Comparison of ENCODE assay signal across 17 cellular contexts in genomic region chr4:26228883-26229282, GRCh38.
DNase-seq lines count a peak whose midpoint lies in the region; ATAC-seq and TF ChIP-seq lines count a peak whose summit lies in the region.
"Had no signal": no experiment of that assay in that cellular context is flagged by ENCODE, and none has a peak within 500 bp of the region (broad histone marks: within the 10 kb centered on the region; RNA-seq: fewer than 3 reads in every experiment).

No MANE protein-coding gene starts in this region.

- H3K9me3 Mint-ChIP-seq in GM23338 = no peaks in the 10 kb centered on the region
- H3K9me3 Mint-ChIP-seq in CD4-positive, alpha-beta T cell = no peaks in the 10 kb centered on the region
- H3K9me3 Mint-ChIP-seq: CD8-positive, alpha-beta T cell; HFFc6; IgD-negative memory B cell had no signal

- H3K4me3 Mint-ChIP-seq in GM23338 = no peak overlapping the region
- H3K4me3 Mint-ChIP-seq in CD4-positive, alpha-beta T cell = no peak overlapping the region
- H3K4me3 Mint-ChIP-seq: CD14-positive monocyte; CD8-positive, alpha-beta T cell; HFFc6; IgD-negative memory B cell had no signal

- DNase-seq in GM23338 (ENCODE audit: low spot score) = no peak
- peak; percentile 77 for DNase-seq in fibroblast of gingiva (ENCODE audit: low read depth)
- DNase-seq in sciatic nerve (ENCODE audit: low spot score) = no peak
- no peak for DNase-seq in NCI-H1436 treated with DMSO at 0.1 percent for 48 hours (lab: John Stamatoyannopoulos, UW)
- no peak for DNase-seq in stomach
- no peak for DNase-seq in CD4-positive, alpha-beta T cell
- DNase-seq in T-helper 1 cell = no peak
- DNase-seq: 8988T; CD8-positive, alpha-beta T cell; GDM1; GOT3; H7; HFFc6 had no signal

- peaks cover 2% of the 10 kb centered on the region for H3K27me3 Mint-ChIP-seq in GM23338 (ENCODE audit: insufficient read depth, low read depth, poor library complexity)
- no peaks in the 10 kb centered on the region for H3K27me3 Mint-ChIP-seq in CD4-positive, alpha-beta T cell
- H3K27me3 Mint-ChIP-seq: IgD-negative memory B cell had no signal

- CTCF ChIA-PET in CD4-positive, alpha-beta T cell (lab: Charles Lee) = interaction anchor here (0.6 kb wide), 1 partner anchor 12 kb away, joined by 3 read pairs; no protein-coding TSS in a partner anchor

- no peaks in the 10 kb centered on the region for H4K20me1 ChIP-seq in GM23338 (replicated peaks; ENCODE audit: insufficient read depth)
- H4K20me1 ChIP-seq: BLaER1 had no signal

- H3K9me2 ChIP-seq in GM23338 (ENCODE audit: insufficient read depth) = peaks cover 5% of the 10 kb centered on the region; the same call in 1 of the 2 replicates

- no peak overlapping the region for H3K4me2 ChIP-seq in GM23338
- H3K4me2 ChIP-seq: BLaER1 had no signal

- no peak for TF ChIP-seq CTCF in GM23338 (conservative IDR thresholded peaks at IDR 0.05; ENCODE audit: low read depth in 2 of 2)
- no peak for TF ChIP-seq CTCF in stomach (IDR thresholded peaks at IDR 0.05)
- no peak for TF ChIP-seq CTCF in CD4-positive, alpha-beta T cell (IDR thresholded peaks at IDR 0.05)

- no peaks in the 10 kb centered on the region for H3K27me3 ChIP-seq in GM23338 (ENCODE audit: insufficient read depth)
- H3K27me3 ChIP-seq in stomach = no peaks in the 10 kb centered on the region
- no peaks in the 10 kb centered on the region for H3K27me3 ChIP-seq in CD4-positive, alpha-beta T cell (ENCODE audit: control insufficient read depth, insufficient read depth, low read length)
- H3K27me3 ChIP-seq: BLaER1 had no signal

- POLR2A ChIA-PET in CD4-positive, alpha-beta T cell (lab: Charles Lee) = no interaction called here

- no peak for ATAC-seq in GM23338
- peak; percentile 72 for ATAC-seq in sciatic nerve
- no peak for ATAC-seq in CD4-positive, alpha-beta T cell (ENCODE audit: poor library complexity)
- ATAC-seq: CD8-positive, alpha-beta T cell; HCT116 had no signal

- intact Hi-C loops in sciatic nerve (cut with DNase I) = no loop called here
- intact Hi-C loops in stomach (cut with DNase I; ENCODE audit: low total_unique reads) = no loop called here
- intact Hi-C loops in CD4-positive, alpha-beta T cell (cut with DNase I, micrococcal nuclease) = no loop called here

- H3K9me3 ChIP-seq in stomach = no peaks in the 10 kb centered on the region
- no peaks in the 10 kb centered on the region for H3K9me3 ChIP-seq in CD4-positive, alpha-beta T cell (ENCODE audit: control insufficient read depth, low read length)
- H3K9me3 ChIP-seq: BLaER1 had no signal

- TF ChIP-seq POLR2A in stomach (IDR thresholded peaks at IDR 0.05) = no peak

- no peaks in the 10 kb centered on the region for H3K79me2 ChIP-seq in GM23338 (replicated peaks; ENCODE audit: insufficient read depth)

- H3K4me3 ChIP-seq in GM23338 = no peak overlapping the region
- H3K4me3 ChIP-seq in stomach = no peak overlapping the region
- H3K4me3 ChIP-seq: BLaER1 had no signal

- H3K36me3 Mint-ChIP-seq in GM23338 (ENCODE audit: low read depth) = no peaks in the 10 kb centered on the region
- H3K36me3 Mint-ChIP-seq in CD4-positive, alpha-beta T cell (ENCODE audit: low read depth) = no peaks in the 10 kb centered on the region
- H3K36me3 Mint-ChIP-seq: CD14-positive monocyte; CD8-positive, alpha-beta T cell; IgD-negative memory B cell had no signal

- H3K4me1 ChIP-seq in GM23338 (ENCODE audit: insufficient read depth) (peaks cover 3% of the 10 kb centered on the region; the same call in 1 of the 2 replicates), stomach (no peaks in the 10 kb centered on the region)
- H3K4me1 ChIP-seq: BLaER1 had no signal

- no peaks in the 10 kb centered on the region for H3K4me1 Mint-ChIP-seq in GM23338
- H3K4me1 Mint-ChIP-seq in CD4-positive, alpha-beta T cell (ENCODE audit: low read depth) = peaks cover 12% of the 10 kb centered on the region

- WGBS in stomach, 5 donors = 93 to 98% (median 94%) methylated on average over 2 of the region's 2 CpGs

- no peaks in the 10 kb centered on the region for H3F3A ChIP-seq in GM23338 (replicated peaks; ENCODE audit: low read depth)

- H2AFZ ChIP-seq in GM23338 = peak overlapping the region; percentile 33; the same call in 1 of the 2 replicates

- H3K27ac Mint-ChIP-seq in GM23338 = no peak overlapping the region
- no peak overlapping the region for H3K27ac Mint-ChIP-seq in CD4-positive, alpha-beta T cell
- H3K27ac Mint-ChIP-seq: CD8-positive, alpha-beta T cell; HFFc6; IgD-negative memory B cell had no signal

- H3K36me3 ChIP-seq in GM23338 (ENCODE audit: insufficient read depth) (no peaks in the 10 kb centered on the region), stomach (no peaks in the 10 kb centered on the region)
- H3K36me3 ChIP-seq: BLaER1 had no signal

- TF ChIP-seq EP300 in stomach (IDR thresholded peaks at IDR 0.05) = no peak

- H3K27ac ChIP-seq in GM23338 (ENCODE audit: low read depth) (no peak overlapping the region), stomach (no peak overlapping the region)
- no peak overlapping the region for H3K27ac ChIP-seq in CD4-positive, alpha-beta T cell (ENCODE audit: low read depth, low read length)
- H3K27ac ChIP-seq: BLaER1 had no signal

TF ChIP-seq in GM23338, 12 proteins besides CTCF, POLR2A, EP300 and RAD21 (continues in another document):
- TF ChIP-seq ZNF114 (CRISPR knock-in tag; IDR thresholded peaks at IDR 0.05) = no peak
- TF ChIP-seq REST (IDR thresholded peaks at IDR 0.05; ENCODE audit: unreplicated experiment) = no peak
- TF ChIP-seq NANOG (IDR thresholded peaks at IDR 0.05; ENCODE audit: borderline replicate concordance) = no peak
